8 cellular contexts compared by ENCODE assay signal in genomic region chr12:55996201-55996714, GRCh38. TPM values are rescaled to one million over a fixed set of nuclear protein-coding genes. Genes with fewer than 3 reads are reported as not detected.
DNase-seq lines count a peak whose midpoint lies in the region; ATAC-seq, FAIRE-seq and TF ChIP-seq lines count a peak whose summit lies in the region.

No MANE protein-coding gene starts in this region.

- peaks cover 8% of the 10 kb centered on the region for H3K23me2 ChIP-seq in H1 (ENCODE audit: low read depth, low read length)

- H3K27me3 ChIP-seq in HAP-1 (ENCODE audit: low read depth) (no peaks in the 10 kb centered on the region), H1 (replicated peaks in 1 of 4; ENCODE audit: control insufficient read depth in 3 of 4, extremely low read depth in 1 of 4, insufficient read depth in 3 of 4, low read length in 3 of 4) (no peaks in the 10 kb centered on the region), mesendoderm (ENCODE audit: insufficient read depth, low read length, poor library complexity) (no peaks in the 10 kb centered on the region)

- in situ Hi-C loops in HAP-1 (cut with MboI; ENCODE audit: low sequenced_read_pairs): no loop called here

- no peaks in the 10 kb centered on the region for H4K20me1 ChIP-seq in H1 (replicated peaks in 1 of 2; ENCODE audit: control insufficient read depth in 1 of 2, insufficient read depth in 2 of 2, low read length in 2 of 2)

- ATAC-seq in GM18868 (IDR thresholded peaks at IDR 0.05; ENCODE audit: unreplicated experiment): no peak

- peak; percentile 42 for FAIRE-seq in H1 (lab: Jason Lieb, UNC)

- H4K8ac ChIP-seq in H1 (ENCODE audit: extremely low read depth, insufficient read depth, low read length) (no peak overlapping the region), mesendoderm (ENCODE audit: low read depth, low read length) (no peak overlapping the region)

- H2BK15ac ChIP-seq in H1 (ENCODE audit: low read length) (no peak overlapping the region), mesendoderm (replicated peaks; ENCODE audit: low read depth) (no peak overlapping the region)

- CTCF ChIA-PET in H1 (lab: Charles Lee; ENCODE audit: partially characterized antibody): interaction anchor here (0.6 to 13.5 kb wide), 36 partner anchors 10 to 259 kb away, joined by 3 to 256 read pairs (median 5); partner anchors contain the start of genes IKZF4, RAB5B and ZC3H10

- no peak overlapping the region for H3K14ac ChIP-seq in H1 (ENCODE audit: insufficient read length)

- TF ChIP-seq EP300 in H1 (IDR thresholded peaks at IDR 0.05; ENCODE audit: borderline replicate concordance in 1 of 2, low read depth in 2 of 2, low read length in 2 of 2): no peak

- no peak overlapping the region for H3K18ac ChIP-seq in H1 (ENCODE audit: extremely low read depth, low read length)
- no peak overlapping the region for H3K18ac ChIP-seq in mesendoderm (ENCODE audit: low read length)

- H3K36me3 ChIP-seq in HAP-1 (replicated peaks) (peaks cover 33% of the 10 kb centered on the region), H1 (ENCODE audit: control insufficient read depth in 2 of 4, insufficient read depth in 4 of 4, low read length in 3 of 4) (peaks cover 10 to 44% (median 25%) of the 10 kb centered on the region in 4 experiments), mesendoderm (ENCODE audit: control insufficient read depth, insufficient read depth, low read length) (peaks cover 3% of the 10 kb centered on the region)

- POLR2A ChIA-PET in H1 (lab: Charles Lee; ENCODE audit: partially characterized antibody): interaction anchor here (0.6 to 5.4 kb wide), 19 partner anchors 11 to 297 kb away, joined by 3 to 55 read pairs (median 4); partner anchors contain the start of genes ANKRD52, DGKA, DNAJC14 and PA2G4

- H2BK5ac ChIP-seq in H1 (ENCODE audit: low read depth, low read length) (no peak overlapping the region), mesendoderm (ENCODE audit: low read length) (no peak overlapping the region)

- H3K56ac ChIP-seq in H1 (replicated peaks; ENCODE audit: insufficient read length, low read depth, low read length) (no peak overlapping the region), mesendoderm (ENCODE audit: low read length) (no peak overlapping the region)

- peak; percentile 78 for TF ChIP-seq CTCF in AG09309 (IDR thresholded peaks at IDR 0.05; ENCODE audit: control insufficient read depth, insufficient read depth, low read depth, low read length, missing control alignments)
- TF ChIP-seq CTCF in H1 (IDR thresholded peaks at IDR 0.05; ENCODE audit: control extremely low read depth in 1 of 3, insufficient read depth in 1 of 3, low read depth in 1 of 3, low read length in 3 of 3): peak in 2 of 3 experiments; percentile 68 to 70; a peak in 3 of 4 replicates

- no peak overlapping the region for H3K23ac ChIP-seq in H1 (ENCODE audit: insufficient read length)
- no peak overlapping the region for H3K23ac ChIP-seq in mesendoderm (ENCODE audit: low read length)

- DNase-seq in AG09309 (ENCODE audit: low read depth): no peak
- peak; percentile 59 to 68 for DNase-seq in HAP-1 (ENCODE audit: low spot score in 2 of 2)
- peak; percentile 80 for DNase-seq in NCI-H82 (lab: John Stamatoyannopoulos, UW)
- peak; percentile 28 to 37 for DNase-seq in activated CD8-positive, alpha-beta memory T cell treated with anti-CD3 and anti-CD28 coated beads for 1 hour (ENCODE audit: extremely low read depth in 1 of 2, low read depth in 1 of 2)
- peak in 1 of 2 experiments; percentile 57 for DNase-seq in H1 (ENCODE audit: low read depth in 1 of 2, low spot score in 2 of 2)
- peak; percentile 55 for DNase-seq in mesendoderm
- peak; percentile 43 to 51 for DNase-seq in stimulated activated CD8-positive, alpha-beta memory T cell treated with anti-CD3 and anti-CD28 coated beads, Interleukin-7, amount 100 ng/mL, for 4 hours (ENCODE audit: low read depth in 2 of 2)

- peak; percentile 68 to 79 for TF ChIP-seq RAD21 in H1 (IDR thresholded peaks at IDR 0.05 in 1 of 2, conservative IDR thresholded peaks at IDR 0.05 in 1 of 2; ENCODE audit: low read depth in 2 of 2, low read length in 2 of 2)

- no peak overlapping the region for H2BK20ac ChIP-seq in H1 (ENCODE audit: low read length)

- H4K5ac ChIP-seq in H1 (ENCODE audit: insufficient read length, low read depth, low read length) (no peak overlapping the region), mesendoderm (ENCODE audit: low read length) (no peak overlapping the region)

- H3K27ac ChIP-seq in H1 (ENCODE audit: low read depth, low read length): no peak overlapping the region
- H3K27ac ChIP-seq in mesendoderm (ENCODE audit: low read depth, low read length): no peak overlapping the region

- H3K4me2 ChIP-seq in H1 (ENCODE audit: insufficient read depth in 1 of 2, low read depth in 2 of 2, low read length in 2 of 2): peak overlapping the region; percentile 94 to 95; a peak in 2 of 4 replicates
- H3K4me2 ChIP-seq in mesendoderm (ENCODE audit: low read length): no peak overlapping the region

- H2BK120ac ChIP-seq in H1 (replicated peaks; ENCODE audit: low read depth, low read length) (no peak overlapping the region), mesendoderm (ENCODE audit: low read depth, low read length) (no peak overlapping the region)

- H3K4ac ChIP-seq in H1 (replicated peaks; ENCODE audit: insufficient read length, low read depth, low read length): no peak overlapping the region
- no peak overlapping the region for H3K4ac ChIP-seq in mesendoderm (ENCODE audit: low read depth, low read length)

- H3K4me1 ChIP-seq in HAP-1 (no peaks in the 10 kb centered on the region; the same call in 1 of the 2 replicates), H1 (replicated peaks in 1 of 4; ENCODE audit: control insufficient read depth in 3 of 4, insufficient read depth in 4 of 4, low read length in 3 of 4) (peaks cover 0 to 4% (median 0%) of the 10 kb centered on the region in 4 experiments; a peak in 2 of 7 replicates), mesendoderm (ENCODE audit: control insufficient read depth, low read depth, low read length) (no peaks in the 10 kb centered on the region)

- TF ChIP-seq POLR2A in H1 (IDR thresholded peaks at IDR 0.05; ENCODE audit: control extremely low read depth in 1 of 2, low read depth in 2 of 2, low read length in 2 of 2): no peak

- WGBS in H1 (ENCODE audit: extremely low coverage in 1 of 2, insufficient coverage in 1 of 2, insufficient read length in 1 of 2, insufficient replicate concordance in 2 of 2, low coverage in 1 of 2, low lambda C conversion rate in 2 of 2, missing lambda C conversion rate in 1 of 2), 2 experiments: 66% methylated on average over 14 of the region's 14 CpGs; no CpG with 5 or more reads in 1 of the 2 experiments
- WGBS in mesendoderm (ENCODE audit: extremely low coverage, insufficient coverage, low lambda C conversion rate): no CpG with 5 or more reads among the region's 14 CpGs

- no peaks in the 10 kb centered on the region for H3K79me2 ChIP-seq in H1 (ENCODE audit: control insufficient read depth in 1 of 2, insufficient read depth in 2 of 2, low read length in 2 of 2)
- no peaks in the 10 kb centered on the region for H3K79me2 ChIP-seq in mesendoderm (ENCODE audit: control insufficient read depth, insufficient read depth, low read length)

- no peaks in the 10 kb centered on the region; the same call in 1 of the 2 replicates for H3K79me1 ChIP-seq in H1 (ENCODE audit: low read depth, low read length)
- H3K79me1 ChIP-seq in mesendoderm (ENCODE audit: low read length): no peaks in the 10 kb centered on the region

- H2AK5ac ChIP-seq in H1 (ENCODE audit: low read depth, low read length) (no peak overlapping the region), mesendoderm (ENCODE audit: low read length) (no peak overlapping the region)

- H3K4me3 ChIP-seq in AG09309 (ENCODE audit: control insufficient read depth, low read depth, low read length) (peak overlapping the region; percentile 82), HAP-1 (peak overlapping the region; percentile 60), H1 (ENCODE audit: extremely low read depth in 1 of 4, insufficient read depth in 2 of 4, low read depth in 3 of 4, low read length in 4 of 4) (peak overlapping the region in 2 of 4 experiments; percentile 77 to 97; a peak in 3 of 8 replicates), mesendoderm (ENCODE audit: low read length) (no peak overlapping the region)

- H3K9ac ChIP-seq in H1 (replicated peaks in 1 of 4; ENCODE audit: extremely low read depth in 1 of 4, low read depth in 3 of 4, low read length in 3 of 4) (no peak overlapping the region), mesendoderm (ENCODE audit: low read length) (no peak overlapping the region)

- no peak overlapping the region for H2BK12ac ChIP-seq in H1 (ENCODE audit: low read depth, low read length)

- no peak overlapping the region for H2AFZ ChIP-seq in H1 (ENCODE audit: low read length)

- H3K9me3 ChIP-seq in HAP-1: no peaks in the 10 kb centered on the region
- no peaks in the 10 kb centered on the region for H3K9me3 ChIP-seq in H1 (ENCODE audit: insufficient read depth in 2 of 2, low read depth in 1 of 2, low read length in 1 of 2)

- H4K91ac ChIP-seq in H1 (replicated peaks; ENCODE audit: insufficient read length, low read length): no peak overlapping the region

RNA-seq across cellular contexts. Expression of gene SUOX, which starts 0.8 kb away (rescaled TPM):
- total RNA-seq in H1 (2021; fragmentation: NEBNext Ultra II Directional; extraction: Animal tissue kit (Norgen Biotek cat#: 25700)): 22.5 and 23.1 TPM in 2 replicates
- polyA plus RNA-seq in H1 (2011; rRNA removed): 26.8 and 31.3 TPM in 2 replicates
- 29.5 TPM for polyA plus RNA-seq in H1 (2011; cell fraction: cytosol; rRNA removed)
- 47.9 TPM for polyA plus RNA-seq in H1 (2011; cell fraction: nucleus; rRNA removed)
- 20.1 to 28.2 TPM (median 26.6 TPM) in 4 replicates for polyA plus RNA-seq in H1 (2012, experiment 1 of 2)
- 24.9 TPM for polyA plus RNA-seq in H1 (2012, experiment 2 of 2)
- 21.4 TPM for polyA plus RNA-seq in H1 (2013, experiment 1 of 2)
- polyA plus RNA-seq in H1 (2013, experiment 2 of 2): 21.5 TPM
- 42.7 and 45.5 TPM in 2 replicates for polyA minus RNA-seq in H1 (2011; rRNA and poly(A)+ RNA removed)
- 16.3 TPM for polyA minus RNA-seq in H1 (2011; cell fraction: cytosol; rRNA and poly(A)+ RNA removed)
- polyA minus RNA-seq in H1 (2011; cell fraction: nucleus; rRNA and poly(A)+ RNA removed): 31.2 TPM
- 10.6 TPM for polyA plus RNA-seq in mesendoderm (2013, experiment 1 of 2)
- 11.6 TPM for polyA plus RNA-seq in mesendoderm (2013, experiment 2 of 2)

RNA-seq across cellular contexts. Expression of gene RAB5B, which starts 22.4 kb away (rescaled TPM):
- total RNA-seq in H1 (2021; fragmentation: NEBNext Ultra II Directional; extraction: Animal tissue kit (Norgen Biotek cat#: 25700)): 56.7 and 65.6 TPM in 2 replicates
- polyA plus RNA-seq in H1 (2011; rRNA removed): 47.2 and 62.4 TPM in 2 replicates
- 61.2 TPM for polyA plus RNA-seq in H1 (2011; cell fraction: cytosol; rRNA removed)
- 33.7 TPM for polyA plus RNA-seq in H1 (2011; cell fraction: nucleus; rRNA removed)
- polyA plus RNA-seq in H1 (2012, experiment 1 of 2): 39.6 to 49.1 TPM (median 43.6 TPM) in 4 replicates
- 37.5 TPM for polyA plus RNA-seq in H1 (2012, experiment 2 of 2)
- polyA plus RNA-seq in H1 (2013, experiment 1 of 2): 38.9 TPM
- polyA plus RNA-seq in H1 (2013, experiment 2 of 2): 40.2 TPM
- polyA minus RNA-seq in H1 (2011; rRNA and poly(A)+ RNA removed): 79.5 and 82.6 TPM in 2 replicates
- 35.5 TPM for polyA minus RNA-seq in H1 (2011; cell fraction: cytosol; rRNA and poly(A)+ RNA removed)
- polyA minus RNA-seq in H1 (2011; cell fraction: nucleus; rRNA and poly(A)+ RNA removed): 28.6 TPM
- 44.4 TPM for polyA plus RNA-seq in mesendoderm (2013, experiment 1 of 2)
- polyA plus RNA-seq in mesendoderm (2013, experiment 2 of 2): 44.6 TPM

RNA-seq across cellular contexts. Expression of gene IKZF4, which starts 24.6 kb away (rescaled TPM):
- total RNA-seq in H1 (2021; fragmentation: NEBNext Ultra II Directional; extraction: Animal tissue kit (Norgen Biotek cat#: 25700)): 12.5 and 13.3 TPM in 2 replicates
- polyA plus RNA-seq in H1 (2011; rRNA removed): 8.0 and 12.9 TPM in 2 replicates
- 6.9 TPM for polyA plus RNA-seq in H1 (2011; cell fraction: cytosol; rRNA removed)
- 23.0 TPM for polyA plus RNA-seq in H1 (2011; cell fraction: nucleus; rRNA removed)
- polyA plus RNA-seq in H1 (2012, experiment 1 of 2): 8.7 to 11.2 TPM (median 9.7 TPM) in 4 replicates
- 5.1 TPM for polyA plus RNA-seq in H1 (2012, experiment 2 of 2)
- polyA plus RNA-seq in H1 (2013, experiment 1 of 2): 8.4 TPM
- 7.2 TPM for polyA plus RNA-seq in H1 (2013, experiment 2 of 2)
- 10.9 and 12.9 TPM in 2 replicates for polyA minus RNA-seq in H1 (2011; rRNA and poly(A)+ RNA removed)
- 8.5 TPM for polyA minus RNA-seq in H1 (2011; cell fraction: cytosol; rRNA and poly(A)+ RNA removed)
- 7.0 TPM for polyA minus RNA-seq in H1 (2011; cell fraction: nucleus; rRNA and poly(A)+ RNA removed)
- 6.9 TPM for polyA plus RNA-seq in mesendoderm (2013, experiment 1 of 2)
- polyA plus RNA-seq in mesendoderm (2013, experiment 2 of 2): 7.4 TPM

RNA-seq across cellular contexts. Expression of gene CDK2, which starts 29.6 kb away (rescaled TPM):
- total RNA-seq in H1 (2021; fragmentation: NEBNext Ultra II Directional; extraction: Animal tissue kit (Norgen Biotek cat#: 25700)): 41.7 and 42.5 TPM in 2 replicates
- polyA plus RNA-seq in H1 (2011; rRNA removed): 39.4 and 41.6 TPM in 2 replicates
- 45.7 TPM for polyA plus RNA-seq in H1 (2011; cell fraction: cytosol; rRNA removed)
- 79.8 TPM for polyA plus RNA-seq in H1 (2011; cell fraction: nucleus; rRNA removed)
- 49.9 to 51.7 TPM (median 51.1 TPM) in 4 replicates for polyA plus RNA-seq in H1 (2012, experiment 1 of 2)
- 24.2 TPM for polyA plus RNA-seq in H1 (2012, experiment 2 of 2)
- polyA plus RNA-seq in H1 (2013, experiment 1 of 2): 34.7 TPM
- polyA plus RNA-seq in H1 (2013, experiment 2 of 2): 34.4 TPM
- polyA minus RNA-seq in H1 (2011; rRNA and poly(A)+ RNA removed): 54.2 and 61.6 TPM in 2 replicates
- polyA minus RNA-seq in H1 (2011; cell fraction: cytosol; rRNA and poly(A)+ RNA removed): 28.5 TPM
- polyA minus RNA-seq in H1 (2011; cell fraction: nucleus; rRNA and poly(A)+ RNA removed): 24.8 TPM
- 49.3 TPM for polyA plus RNA-seq in mesendoderm (2013, experiment 1 of 2)
- polyA plus RNA-seq in mesendoderm (2013, experiment 2 of 2): 50.6 TPM

RNA-seq across cellular contexts. Expression of gene PMEL, which starts 30.4 kb away (rescaled TPM):
- 120 and 128 TPM in 2 replicates for total RNA-seq in H1 (2021; fragmentation: NEBNext Ultra II Directional; extraction: Animal tissue kit (Norgen Biotek cat#: 25700))
- 382 and 467 TPM in 2 replicates for polyA plus RNA-seq in H1 (2011; rRNA removed)
- 273 TPM for polyA plus RNA-seq in H1 (2011; cell fraction: cytosol; rRNA removed)
- polyA plus RNA-seq in H1 (2011; cell fraction: nucleus; rRNA removed): 777 TPM
- 121 to 177 TPM (median 161 TPM) in 4 replicates for polyA plus RNA-seq in H1 (2012, experiment 1 of 2)
- 187 TPM for polyA plus RNA-seq in H1 (2012, experiment 2 of 2)
- 150 TPM for polyA plus RNA-seq in H1 (2013, experiment 1 of 2)
- polyA plus RNA-seq in H1 (2013, experiment 2 of 2): 120 TPM
- polyA minus RNA-seq in H1 (2011; rRNA and poly(A)+ RNA removed): 247 and 291 TPM in 2 replicates
- 109 TPM for polyA minus RNA-seq in H1 (2011; cell fraction: cytosol; rRNA and poly(A)+ RNA removed)
- polyA minus RNA-seq in H1 (2011; cell fraction: nucleus; rRNA and poly(A)+ RNA removed): 104 TPM
- 24.6 TPM for polyA plus RNA-seq in mesendoderm (2013, experiment 1 of 2)
- 23.0 TPM for polyA plus RNA-seq in mesendoderm (2013, experiment 2 of 2)
